ENCODE assay signal across 23 cellular contexts in genomic region chr9:114855488-114855887, GRCh38. TPM values are rescaled to one million over a fixed set of nuclear protein-coding genes. Genes with fewer than 3 reads are reported as not detected.
"Had no signal": no experiment of that assay in that cellular context is flagged by ENCODE, and none has a peak within 500 bp of the region (broad histone marks: within the 10 kb centered on the region; RNA-seq: fewer than 3 reads in every experiment).

No MANE protein-coding gene starts in this region.

- H3K36me3 ChIP-seq: esophagus muscularis mucosa, lower lobe of right lung, neutrophil, right atrium auricular region, suprapubic skin, transverse colon, uterus, WERI-Rb-1 had no signal

- H3K9me3 ChIP-seq: esophagus muscularis mucosa, lower lobe of right lung, neutrophil, right atrium auricular region, suprapubic skin, transverse colon, uterus had no signal

- ATAC-seq: activated CD8-positive, alpha-beta memory T cell treated with anti-CD3 and anti-CD28 coated beads, Interleukin-2, amount 10 ng/mL, durations not matched to agents 7 days and 5 days; activated naive CD8-positive, alpha-beta T cell treated with anti-CD3 and anti-CD28 coated beads, Interleukin-2, amount 50 U/mL, for 24 hours; lower lobe of right lung; natural killer cell had no signal

- FAIRE-seq: frontal cortex, keratinocyte had no signal

- H3K4me1 ChIP-seq: right atrium auricular region, uterus had no signal

- H3K27me3 ChIP-seq: esophagus muscularis mucosa, neutrophil, right atrium auricular region, suprapubic skin, transverse colon, uterus had no signal

- DNase-seq: activated CD4-positive, alpha-beta memory T cell treated with anti-CD3 and anti-CD28 coated beads, Interleukin-2, amount 10 ng/mL, durations not matched to agents 7 days and 5 days; activated CD8-positive, alpha-beta memory T cell treated with anti-CD3 and anti-CD28 coated beads, Interleukin-2, amount 10 ng/mL, durations not matched to agents 7 days and 5 days; activated effector memory CD4-positive, alpha-beta T cell treated with Interleukin-2 at 50 U/mL for 16 hours; activated naive CD4-positive, alpha-beta T cell treated with anti-CD3 and anti-CD28 coated beads, Interleukin-2, amount 10 ng/mL, durations not matched to agents 7 days and 5 days; activated naive CD8-positive, alpha-beta T cell treated with anti-CD3 and anti-CD28 coated beads, Interleukin-2, amount 50 U/mL, for 24 hours; activated T-cell treated with anti-CD3 and anti-CD28 coated beads, Interleukin-2, amount 50 U/mL, for 1 hour; aorta; effector CD8-positive, alpha-beta T cell; head of caudate nucleus; lower lobe of right lung; natural killer cell; SW 1271; T-helper 2 cell; transverse colon; uterus; WERI-Rb-1 had no signal

- H3K4me3 ChIP-seq: esophagus muscularis mucosa, lower lobe of right lung, right atrium auricular region, skin epidermis, suprapubic skin, transverse colon, uterus had no signal

- H3K27ac ChIP-seq: esophagus muscularis mucosa, lower lobe of right lung, neutrophil, right atrium auricular region, skin epidermis, suprapubic skin, WERI-Rb-1 had no signal

RNA-seq across cellular contexts. Expression of gene TNFSF15, which starts 49.6 kb away (rescaled TPM):
- total RNA-seq: natural killer cell had no signal
